ENCODE assay signal across 24 cellular contexts in the genomic region with DNA sequence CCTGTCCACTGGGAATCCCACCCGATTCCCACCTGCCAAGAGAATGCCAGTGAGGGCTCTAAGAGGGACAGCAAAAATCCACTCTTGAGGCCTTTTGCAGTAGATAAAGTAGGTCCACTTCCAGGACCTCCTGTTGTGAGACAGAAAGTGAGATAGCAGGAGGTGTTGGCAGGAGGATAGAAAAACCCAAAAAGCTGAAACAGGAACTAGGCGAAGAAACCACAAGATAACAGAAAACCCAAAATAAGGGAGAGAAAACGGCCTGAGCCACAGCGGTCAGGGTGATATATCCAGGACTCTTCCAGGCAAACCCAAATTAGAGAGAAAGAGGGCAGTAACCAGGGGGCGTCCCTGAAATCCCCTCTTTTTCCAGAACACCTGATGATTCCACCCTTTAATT.
DNase-seq lines count a peak whose midpoint lies in the region; ATAC-seq and TF ChIP-seq lines count a peak whose summit lies in the region.
"Had no signal": no experiment of that assay in that cellular context is flagged by ENCODE, and none has a peak within 500 bp of the region (broad histone marks: within the 10 kb centered on the region; RNA-seq: fewer than 3 reads in every experiment).

No MANE protein-coding gene starts in this region.

- H3K27me3 ChIP-seq in left lung (no peaks in the 10 kb centered on the region), body of pancreas (no peaks in the 10 kb centered on the region)
- H3K27me3 ChIP-seq: cardiac muscle cell, spleen, vagina had no signal

- no peak for DNase-seq in stimulated activated naive CD8-positive, alpha-beta T cell treated with anti-CD3 and anti-CD28 coated beads, Interleukin-15, Interleukin-2, amounts not matched to agents 100 U/mL and 50 U/mL, for 24 hours
- no peak for DNase-seq in stimulated activated naive CD8-positive, alpha-beta T cell treated with anti-CD3 and anti-CD28 coated beads, Interleukin-15, amount 100 ng/mL, for 72 hours
- peak; percentile 52 for DNase-seq in NOMO-1 treated with DMSO at 0.1 percent for 48 hours (lab: John Stamatoyannopoulos, UW; ENCODE audit: unreplicated experiment)
- no peak for DNase-seq in activated B cell treated with CpG ODN at 0.5 μM for 24 hours
- DNase-seq in left lung, result no peak
- no peak for DNase-seq in NCI-H187 treated with DMSO at 0.1 percent for 48 hours (lab: John Stamatoyannopoulos, UW)
- no peak for DNase-seq in body of pancreas
- DNase-seq: activated naive CD4-positive, alpha-beta T cell treated with Interleukin-2 at 50 U/mL for 16 hours; amniotic stem cell; CD4-positive, CD25-positive, alpha-beta regulatory T cell; DMS153; left ventricle myocardium superior; NCI-H1048; NCI-H1930; NCI-H446; nucleus accumbens; retina; T-helper 1 cell; WERI-Rb-1 had no signal

- H3K36me3 ChIP-seq in left lung (no peaks in the 10 kb centered on the region), body of pancreas (replicated peaks in 1 of 2; ENCODE audit: insufficient read depth in 1 of 2, low read depth in 2 of 2) (no peaks in the 10 kb centered on the region)
- H3K36me3 ChIP-seq: cardiac muscle cell, spleen, vagina, WERI-Rb-1 had no signal

- no peak overlapping the region for H3K4me3 Mint-ChIP-seq in stimulated activated naive CD8-positive, alpha-beta T cell treated with anti-CD3 and anti-CD28 coated beads, Interleukin-15, amount 100 ng/mL, for 72 hours
- H3K4me3 Mint-ChIP-seq in activated B cell treated with CpG ODN at 0.5 μM for 24 hours, result peak overlapping the region; percentile 29
- H3K4me3 Mint-ChIP-seq: CD4-positive, CD25-positive, alpha-beta regulatory T cell; dendritic cell treated with granulocyte-macrophage colony-stimulating factor and Interleukin-4, amounts not matched to agents 40 ng/mL and 50 ng/mL, for 4 days had no signal

- CTCF ChIA-PET in activated B cell treated with CpG ODN at 0.5 μM for 24 hours (lab: Charles Lee), result no interaction called here

- intact Hi-C loops in activated B cell treated with CpG ODN at 0.5 μM for 24 hours (cut with micrococcal nuclease) (no loop called here), left lung (cut with DNase I) (no loop called here), body of pancreas (cut with DNase I) (no loop called here)

- TF ChIP-seq POLR2A in body of pancreas (IDR thresholded peaks at IDR 0.05), result no peak

- peaks cover 21% of the 10 kb centered on the region for H3K27me3 Mint-ChIP-seq in stimulated activated naive CD8-positive, alpha-beta T cell treated with anti-CD3 and anti-CD28 coated beads, Interleukin-15, amount 100 ng/mL, for 72 hours
- H3K27me3 Mint-ChIP-seq in activated B cell treated with CpG ODN at 0.5 μM for 24 hours, result peaks cover 1% of the 10 kb centered on the region
- H3K27me3 Mint-ChIP-seq: CD4-positive, CD25-positive, alpha-beta regulatory T cell had no signal

- peaks cover 0 to 5% of the 10 kb centered on the region in 2 donors for H3K9me3 ChIP-seq in left lung
- no peaks in the 10 kb centered on the region for H3K9me3 ChIP-seq in body of pancreas
- H3K9me3 ChIP-seq: vagina had no signal

- H3K27ac Mint-ChIP-seq in stimulated activated naive CD8-positive, alpha-beta T cell treated with anti-CD3 and anti-CD28 coated beads, Interleukin-15, amount 100 ng/mL, for 72 hours, result no peak overlapping the region
- no peak overlapping the region for H3K27ac Mint-ChIP-seq in activated B cell treated with CpG ODN at 0.5 μM for 24 hours
- H3K27ac Mint-ChIP-seq: dendritic cell treated with granulocyte-macrophage colony-stimulating factor and Interleukin-4, amounts not matched to agents 40 ng/mL and 50 ng/mL, for 4 days had no signal

- no peaks in the 10 kb centered on the region for H3K36me3 Mint-ChIP-seq in activated B cell treated with CpG ODN at 0.5 μM for 24 hours (ENCODE audit: low read depth)
- H3K36me3 Mint-ChIP-seq: CD4-positive, CD25-positive, alpha-beta regulatory T cell had no signal

- peaks cover 8% of the 10 kb centered on the region for H3K4me1 Mint-ChIP-seq in stimulated activated naive CD8-positive, alpha-beta T cell treated with anti-CD3 and anti-CD28 coated beads, Interleukin-15, amount 100 ng/mL, for 72 hours
- peaks cover 15% of the 10 kb centered on the region for H3K4me1 Mint-ChIP-seq in activated B cell treated with CpG ODN at 0.5 μM for 24 hours
- H3K4me1 Mint-ChIP-seq: CD4-positive, CD25-positive, alpha-beta regulatory T cell had no signal

- H3K4me1 ChIP-seq in left lung (peaks cover 0 to 6% of the 10 kb centered on the region in 2 donors), body of pancreas (no peaks in the 10 kb centered on the region)

- POLR2A ChIA-PET in activated B cell treated with CpG ODN at 0.5 μM for 24 hours (lab: Charles Lee), result no interaction called here

- peak; percentile 14 for ATAC-seq in stimulated activated naive CD8-positive, alpha-beta T cell treated with anti-CD3 and anti-CD28 coated beads, Interleukin-15, Interleukin-2, amounts not matched to agents 100 U/mL and 50 U/mL, for 24 hours
- ATAC-seq in stimulated activated naive CD8-positive, alpha-beta T cell treated with anti-CD3 and anti-CD28 coated beads, Interleukin-15, amount 100 ng/mL, for 72 hours, result no peak
- no peak for ATAC-seq in activated B cell treated with CpG ODN at 0.5 μM for 24 hours (ENCODE audit: low read depth)
- no peak for ATAC-seq in left lung
- ATAC-seq in body of pancreas, result no peak
- no peak for ATAC-seq in HG02970 (IDR thresholded peaks at IDR 0.05; ENCODE audit: low FRiP score, unreplicated experiment)
- ATAC-seq: left ventricle myocardium superior had no signal

- H3K27ac ChIP-seq in left lung (no peak overlapping the region), body of pancreas (no peak overlapping the region)
- H3K27ac ChIP-seq: cardiac muscle cell, spleen, vagina, WERI-Rb-1 had no signal

- H3K9me3 Mint-ChIP-seq in stimulated activated naive CD8-positive, alpha-beta T cell treated with anti-CD3 and anti-CD28 coated beads, Interleukin-15, amount 100 ng/mL, for 72 hours, result peaks cover 15 to 18% of the 10 kb centered on the region in 2 donors
- H3K9me3 Mint-ChIP-seq in activated B cell treated with CpG ODN at 0.5 μM for 24 hours, result peaks cover 7% of the 10 kb centered on the region
- H3K9me3 Mint-ChIP-seq: dendritic cell treated with granulocyte-macrophage colony-stimulating factor and Interleukin-4, amounts not matched to agents 40 ng/mL and 50 ng/mL, for 4 days had no signal

- H3K4me3 ChIP-seq in left lung (no peak overlapping the region), body of pancreas (no peak overlapping the region)
- H3K4me3 ChIP-seq: cardiac muscle cell, spleen, vagina had no signal

- 68 to 81% methylated on average over 5 of the region's 5 CpGs for WGBS in body of pancreas, 2 donors

- TF ChIP-seq CTCF in activated B cell treated with CpG ODN at 0.5 μM for 24 hours (IDR thresholded peaks at IDR 0.05), result no peak
- TF ChIP-seq CTCF in left lung (IDR thresholded peaks at IDR 0.05), result no peak
- no peak for TF ChIP-seq CTCF in body of pancreas (IDR thresholded peaks at IDR 0.05)
